Comparison of ENCODE assay signal across 10 cellular contexts in genomic region chr17:48429156-48429555, GRCh38. TPM values are rescaled to one million over a fixed set of nuclear protein-coding genes. Genes with fewer than 3 reads are reported as not detected.
DNase-seq lines count a peak whose midpoint lies in the region; ATAC-seq and TF ChIP-seq lines count a peak whose summit lies in the region.
"Had no signal": no experiment of that assay in that cellular context is flagged by ENCODE, and none has a peak within 500 bp of the region (broad histone marks: within the 10 kb centered on the region; RNA-seq: fewer than 3 reads in every experiment).

No MANE protein-coding gene starts in this region.

- no peak for ATAC-seq in HG03025 (IDR thresholded peaks at IDR 0.05; ENCODE audit: low FRiP score, unreplicated experiment)

- H3K36me3 ChIP-seq in OCI-LY3 (replicated peaks; ENCODE audit: low read depth, low read length) (no peaks in the 10 kb centered on the region), duodenal mucosa (ENCODE audit: control insufficient read depth in 1 of 2, insufficient read depth in 2 of 2, low read length in 2 of 2) (no peaks in the 10 kb centered on the region), left ventricle myocardium inferior (no peaks in the 10 kb centered on the region)

- H3K27ac ChIP-seq in OCI-LY3 (ENCODE audit: low read length) (no peak overlapping the region), duodenal mucosa (ENCODE audit: low read depth, low read length) (peak overlapping the region; percentile 52), left ventricle myocardium inferior (replicated peaks) (no peak overlapping the region)
- H3K27ac ChIP-seq: GM23248 had no signal

- no peaks in the 10 kb centered on the region for H3K79me2 ChIP-seq in OCI-LY3 (ENCODE audit: low read length)

- DNase-seq in NCI-H2029 treated with DMSO at 0.1 percent for 48 hours (lab: John Stamatoyannopoulos, UW) (peak; percentile 67), NCI-H2029 (lab: John Stamatoyannopoulos, UW) (no peak), left ventricle myocardium inferior (no peak), GM13976 (ENCODE audit: low spot score) (no peak)
- DNase-seq in stimulated activated CD8-positive, alpha-beta memory T cell treated with anti-CD3 and anti-CD28 coated beads, Interleukin-12 subunit alpha, Interleukin-12 subunit beta, amount 100 ng/mL, for 4 hours (ENCODE audit: low read depth): peak; percentile 17

- in situ Hi-C loops in GM13976 (cut with MboI; ENCODE audit: low sequenced_read_pairs, unreplicated experiment): no loop called here

- peak overlapping the region; percentile 95 for H3K4me2 ChIP-seq in OCI-LY3 (ENCODE audit: low read length)

- H3K27me3 ChIP-seq in OCI-LY3 (ENCODE audit: low read depth, low read length): peaks cover 21% of the 10 kb centered on the region
- peaks cover 42 to 48% of the 10 kb centered on the region in 2 donors for H3K27me3 ChIP-seq in duodenal mucosa (ENCODE audit: control insufficient read depth in 1 of 2, insufficient read depth in 2 of 2, low read length in 2 of 2)
- H3K27me3 ChIP-seq in left ventricle myocardium inferior (ENCODE audit: low read depth): peaks cover 87% of the 10 kb centered on the region

- H4K20me1 ChIP-seq in OCI-LY3 (ENCODE audit: insufficient read depth, low read length): no peaks in the 10 kb centered on the region

- no peak overlapping the region for H3K9ac ChIP-seq in OCI-LY3 (ENCODE audit: low read length)
- H3K9ac ChIP-seq in duodenal mucosa (ENCODE audit: low read depth in 1 of 2, low read length in 2 of 2): peak overlapping the region; percentile 15 to 57
- H3K9ac ChIP-seq: GM23248 had no signal

- peak overlapping the region; percentile 98; the same call in 1 of the 2 replicates for H2AFZ ChIP-seq in OCI-LY3 (ENCODE audit: low read depth, low read length)
- H2AFZ ChIP-seq: GM23248 had no signal

- no peaks in the 10 kb centered on the region for H3K9me3 ChIP-seq in OCI-LY3 (ENCODE audit: insufficient read depth, low read length)
- no peaks in the 10 kb centered on the region for H3K9me3 ChIP-seq in duodenal mucosa (ENCODE audit: control insufficient read depth in 1 of 2, low read length in 2 of 2)
- no peaks in the 10 kb centered on the region for H3K9me3 ChIP-seq in left ventricle myocardium inferior (replicated peaks)

- H3K4me1 ChIP-seq in OCI-LY3 (ENCODE audit: low read length) (peaks cover 26% of the 10 kb centered on the region), duodenal mucosa (ENCODE audit: control insufficient read depth in 1 of 2, insufficient read depth in 2 of 2, low read length in 2 of 2) (peaks cover 0 to 7% of the 10 kb centered on the region in 2 donors), left ventricle myocardium inferior (no peaks in the 10 kb centered on the region)

- H3K4me3 ChIP-seq in OCI-LY3 (ENCODE audit: low read length) (peak overlapping the region; percentile 88), duodenal mucosa (ENCODE audit: low read depth in 1 of 2, low read length in 2 of 2) (peak overlapping the region; percentile 46 to 66), left ventricle myocardium inferior (no peak overlapping the region)

- intact Hi-C loops in left ventricle myocardium inferior (cut with micrococcal nuclease): no loop called here

- TF ChIP-seq CTCF in OCI-LY3 (IDR thresholded peaks at IDR 0.05; ENCODE audit: low read depth, low read length) (no peak), left ventricle myocardium inferior (IDR thresholded peaks at IDR 0.05; ENCODE audit: borderline replicate concordance) (no peak), GM13976 (IDR thresholded peaks at IDR 0.05; ENCODE audit: borderline replicate concordance, control extremely low read depth, extremely low read depth, insufficient read depth, missing control alignments) (no peak)

RNA-seq across cellular contexts. Expression of gene SKAP1, which starts 0.9 kb away (rescaled TPM):
- 0.27 TPM for total RNA-seq in left ventricle myocardium inferior
- total RNA-seq: astrocyte, GM23248 had no signal

Comparison
In these comparisons a context has a peak if more than half of its experiments do, and no peak if none do; other contexts are left out.
1. DNase-seq: peak in NCI-H2029 treated with DMSO at 0.1 percent for 48 hours (single experiment) and stimulated activated CD8-positive, alpha-beta memory T cell treated with anti-CD3 and anti-CD28 coated beads, Interleukin-12 subunit alpha, Interleukin-12 subunit beta, amount 100 ng/mL, for 4 hours (single experiment); none in NCI-H2029 (single experiment), left ventricle myocardium inferior (single experiment) and GM13976 (single experiment).